Comparison of ENCODE assay signal across 16 cellular contexts in the genomic region with DNA sequence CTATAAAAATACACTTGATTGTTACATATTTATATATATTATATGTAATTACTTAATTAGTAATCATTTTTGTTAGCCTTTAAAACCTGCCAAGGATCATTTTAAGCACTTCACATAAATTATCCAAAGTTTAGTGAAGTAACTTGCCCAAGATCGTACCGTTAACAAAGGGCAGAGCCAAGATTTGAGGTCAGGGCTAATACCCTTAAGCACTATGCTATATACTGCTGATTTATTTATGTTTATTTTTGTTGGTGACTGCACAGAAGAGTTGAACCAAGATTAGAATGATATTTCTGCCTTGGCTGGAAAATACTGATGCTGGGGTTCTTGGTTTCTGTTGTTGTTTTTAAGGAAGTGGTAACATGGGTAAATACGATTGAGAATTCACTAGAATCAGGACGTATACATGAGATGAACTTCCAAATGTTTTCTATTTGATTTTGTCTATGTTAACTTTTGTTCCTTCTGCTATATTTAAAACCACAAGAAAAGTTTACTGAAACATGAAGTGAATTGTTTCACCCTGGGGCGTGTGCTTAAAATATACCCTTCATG. TPM values are rescaled to one million over a fixed set of nuclear protein-coding genes. Genes with fewer than 3 reads are reported as not detected.
DNase-seq lines count a peak whose midpoint lies in the region; ATAC-seq lines count a peak whose summit lies in the region.
"Had no signal": no experiment of that assay in that cellular context is flagged by ENCODE, and none has a peak within 500 bp of the region (broad histone marks: within the 10 kb centered on the region; RNA-seq: fewer than 3 reads in every experiment).

No MANE protein-coding gene starts in this region.

- no peaks in the 10 kb centered on the region for H3K9me3 ChIP-seq in CD8-positive, alpha-beta memory T cell (ENCODE audit: low read length)
- no peaks in the 10 kb centered on the region for H3K9me3 ChIP-seq in adipocyte (ENCODE audit: control insufficient read depth, low read length)
- H3K9me3 ChIP-seq: ovary had no signal

- no peak for ATAC-seq in naive thymus-derived CD8-positive, alpha-beta T cell

- no peak overlapping the region for H3K4me3 ChIP-seq in CD8-positive, alpha-beta memory T cell (ENCODE audit: low read length)
- H3K4me3 ChIP-seq in adipocyte (ENCODE audit: low read length): no peak overlapping the region
- H3K4me3 ChIP-seq: ovary had no signal

- H3K27ac Mint-ChIP-seq in activated CD4-positive, alpha-beta memory T cell treated with anti-CD3 and anti-CD28 coated beads for 36 hours: peak overlapping the region; percentile 11
- H3K27ac Mint-ChIP-seq in activated CD4-positive, alpha-beta memory T cell treated with anti-CD3 and anti-CD28 coated beads, Interleukin-2, amount 10 ng/mL, durations not matched to agents 7 days and 5 days: no peak overlapping the region
- H3K27ac Mint-ChIP-seq in CD8-positive, alpha-beta memory T cell: peak overlapping the region; percentile 17 to 94 (median 80)
- peak overlapping the region in 9 of 10 donors; percentile 23 to 90 (median 64) for H3K27ac Mint-ChIP-seq in naive thymus-derived CD8-positive, alpha-beta T cell

- H3K27ac ChIP-seq in CD8-positive, alpha-beta memory T cell (ENCODE audit: low read depth, low read length): no peak overlapping the region
- H3K27ac ChIP-seq: ovary had no signal

- no peak for DNase-seq in activated CD4-positive, alpha-beta memory T cell treated with anti-CD3 and anti-CD28 coated beads for 36 hours
- no peak for DNase-seq in activated CD4-positive, alpha-beta memory T cell treated with anti-CD3 and anti-CD28 coated beads, Interleukin-2, amount 10 ng/mL, durations not matched to agents 7 days and 5 days
- DNase-seq in CD8-positive, alpha-beta memory T cell: no peak
- DNase-seq in adipocyte (ENCODE audit: low read depth): no peak
- no peak for DNase-seq in naive thymus-derived CD8-positive, alpha-beta T cell
- DNase-seq in NCI-H2081 treated with DMSO at 0.1 percent for 48 hours (lab: John Stamatoyannopoulos, UW): no peak
- DNase-seq in SW480 (ENCODE audit: low spot score): no peak
- DNase-seq in stimulated activated CD4-positive, alpha-beta T cell treated with anti-CD3 and anti-CD28 coated beads, Interleukin-1b, Interleukin-23, amount 100 ng/mL, for 48 hours: no peak
- DNase-seq: amygdala, H7, Kasumi-1, NCI-H187, NCI-H69, ovary, SHP77, small intestine had no signal

- H3K9me3 Mint-ChIP-seq in activated CD4-positive, alpha-beta memory T cell treated with anti-CD3 and anti-CD28 coated beads for 36 hours: no peaks in the 10 kb centered on the region
- no peaks in the 10 kb centered on the region for H3K9me3 Mint-ChIP-seq in activated CD4-positive, alpha-beta memory T cell treated with anti-CD3 and anti-CD28 coated beads, Interleukin-2, amount 10 ng/mL, durations not matched to agents 7 days and 5 days
- H3K9me3 Mint-ChIP-seq in CD8-positive, alpha-beta memory T cell: no peaks in the 10 kb centered on the region
- no peaks in the 10 kb centered on the region for H3K9me3 Mint-ChIP-seq in naive thymus-derived CD8-positive, alpha-beta T cell

- CTCF ChIA-PET in activated CD4-positive, alpha-beta memory T cell treated with anti-CD3 and anti-CD28 coated beads for 36 hours (lab: Charles Lee): no interaction called here
- CTCF ChIA-PET in activated CD4-positive, alpha-beta memory T cell treated with anti-CD3 and anti-CD28 coated beads, Interleukin-2, amount 10 ng/mL, durations not matched to agents 7 days and 5 days (lab: Charles Lee): no interaction called here
- CTCF ChIA-PET in CD8-positive, alpha-beta memory T cell (lab: Charles Lee): no interaction called here

- H3K4me1 ChIP-seq in CD8-positive, alpha-beta memory T cell (ENCODE audit: insufficient read depth, low read length): peaks cover 86% of the 10 kb centered on the region
- peaks cover 40% of the 10 kb centered on the region for H3K4me1 ChIP-seq in adipocyte (ENCODE audit: control insufficient read depth, insufficient read depth, low read length)

- H3K9ac ChIP-seq in adipocyte (ENCODE audit: low read length): peak overlapping the region; percentile 10

- intact Hi-C loops in activated CD4-positive, alpha-beta memory T cell treated with anti-CD3 and anti-CD28 coated beads for 36 hours (cut with micrococcal nuclease): loop anchor here (1.0 kb wide), 1 partner anchor 39 kb away; no protein-coding TSS in a partner anchor

- H3K27me3 ChIP-seq in CD8-positive, alpha-beta memory T cell (ENCODE audit: insufficient read depth, low read length, poor library complexity, severe bottlenecking): no peaks in the 10 kb centered on the region
- H3K27me3 ChIP-seq in adipocyte (replicated peaks; ENCODE audit: control insufficient read depth, insufficient read depth, low read length): no peaks in the 10 kb centered on the region
- H3K27me3 ChIP-seq: ovary had no signal

- peaks cover 80% of the 10 kb centered on the region for H3K4me1 Mint-ChIP-seq in activated CD4-positive, alpha-beta memory T cell treated with anti-CD3 and anti-CD28 coated beads for 36 hours (ENCODE audit: low read depth)
- H3K4me1 Mint-ChIP-seq in activated CD4-positive, alpha-beta memory T cell treated with anti-CD3 and anti-CD28 coated beads, Interleukin-2, amount 10 ng/mL, durations not matched to agents 7 days and 5 days: peaks cover 66% of the 10 kb centered on the region
- H3K4me1 Mint-ChIP-seq in CD8-positive, alpha-beta memory T cell: peaks cover 77 to 93% (median 88%) of the 10 kb centered on the region in 3 donors
- H3K4me1 Mint-ChIP-seq in naive thymus-derived CD8-positive, alpha-beta T cell: peaks cover 40 to 93% (median 92%) of the 10 kb centered on the region in 4 donors

- no peaks in the 10 kb centered on the region for H3K27me3 Mint-ChIP-seq in activated CD4-positive, alpha-beta memory T cell treated with anti-CD3 and anti-CD28 coated beads for 36 hours
- no peaks in the 10 kb centered on the region for H3K27me3 Mint-ChIP-seq in activated CD4-positive, alpha-beta memory T cell treated with anti-CD3 and anti-CD28 coated beads, Interleukin-2, amount 10 ng/mL, durations not matched to agents 7 days and 5 days
- no peaks in the 10 kb centered on the region for H3K27me3 Mint-ChIP-seq in CD8-positive, alpha-beta memory T cell
- H3K27me3 Mint-ChIP-seq in naive thymus-derived CD8-positive, alpha-beta T cell: no peaks in the 10 kb centered on the region

- no peaks in the 10 kb centered on the region for H3K36me3 ChIP-seq in CD8-positive, alpha-beta memory T cell (ENCODE audit: insufficient read depth, low read length)
- H3K36me3 ChIP-seq in adipocyte (ENCODE audit: control insufficient read depth, insufficient read depth, low read length, severe bottlenecking): no peaks in the 10 kb centered on the region
- H3K36me3 ChIP-seq: ovary had no signal

- POLR2A ChIA-PET in activated CD4-positive, alpha-beta memory T cell treated with anti-CD3 and anti-CD28 coated beads for 36 hours (lab: Charles Lee): no interaction called here
- POLR2A ChIA-PET in activated CD4-positive, alpha-beta memory T cell treated with anti-CD3 and anti-CD28 coated beads, Interleukin-2, amount 10 ng/mL, durations not matched to agents 7 days and 5 days (lab: Charles Lee): no interaction called here
- POLR2A ChIA-PET in CD8-positive, alpha-beta memory T cell (lab: Charles Lee): no interaction called here
- POLR2A ChIA-PET in naive thymus-derived CD8-positive, alpha-beta T cell (lab: Charles Lee): no interaction called here

- peak overlapping the region; percentile 1 for H3K4me3 Mint-ChIP-seq in activated CD4-positive, alpha-beta memory T cell treated with anti-CD3 and anti-CD28 coated beads for 36 hours
- no peak overlapping the region for H3K4me3 Mint-ChIP-seq in activated CD4-positive, alpha-beta memory T cell treated with anti-CD3 and anti-CD28 coated beads, Interleukin-2, amount 10 ng/mL, durations not matched to agents 7 days and 5 days
- H3K4me3 Mint-ChIP-seq in CD8-positive, alpha-beta memory T cell: peak overlapping the region in 5 of 7 donors; percentile 1 to 62 (median 4)
- peak overlapping the region; percentile 10 to 71 (median 58) for H3K4me3 Mint-ChIP-seq in naive thymus-derived CD8-positive, alpha-beta T cell

- no peaks in the 10 kb centered on the region for H3K36me3 Mint-ChIP-seq in activated CD4-positive, alpha-beta memory T cell treated with anti-CD3 and anti-CD28 coated beads for 36 hours
- H3K36me3 Mint-ChIP-seq in activated CD4-positive, alpha-beta memory T cell treated with anti-CD3 and anti-CD28 coated beads, Interleukin-2, amount 10 ng/mL, durations not matched to agents 7 days and 5 days (ENCODE audit: low read depth): peaks cover 54% of the 10 kb centered on the region
- peaks cover 0 to 15% (median 2%) of the 10 kb centered on the region in 3 donors for H3K36me3 Mint-ChIP-seq in CD8-positive, alpha-beta memory T cell
- H3K36me3 Mint-ChIP-seq in naive thymus-derived CD8-positive, alpha-beta T cell: peaks cover 0 to 22% (median 6%) of the 10 kb centered on the region in 3 donors

RNA-seq across cellular contexts. Expression of a gene that starts 9.3 kb away (rescaled TPM):
- total RNA-seq in activated CD4-positive, alpha-beta memory T cell treated with anti-CD3 and anti-CD28 coated beads for 36 hours: 10 to 100 TPM; 92.3 to 93.3 TPM
- total RNA-seq in activated CD4-positive, alpha-beta memory T cell treated with anti-CD3 and anti-CD28 coated beads, Interleukin-2, amount 10 ng/mL, durations not matched to agents 7 days and 5 days: 100 to 1,000 TPM; 400 to 401 TPM
- 10 to 100 TPM; 39.4 to 50.3 TPM for total RNA-seq in CD8-positive, alpha-beta memory T cell
- polyA plus RNA-seq in CD8-positive, alpha-beta memory T cell: 378 TPM
- total RNA-seq in naive thymus-derived CD8-positive, alpha-beta T cell: 100 to 1,000 TPM; 332 to 358 TPM
- polyA plus RNA-seq in naive thymus-derived CD8-positive, alpha-beta T cell: 100 to 1,000 TPM; 356 to 405 (median 359) TPM
